Comparison of ENCODE assay signal across 3 cellular contexts in the genomic region with DNA sequence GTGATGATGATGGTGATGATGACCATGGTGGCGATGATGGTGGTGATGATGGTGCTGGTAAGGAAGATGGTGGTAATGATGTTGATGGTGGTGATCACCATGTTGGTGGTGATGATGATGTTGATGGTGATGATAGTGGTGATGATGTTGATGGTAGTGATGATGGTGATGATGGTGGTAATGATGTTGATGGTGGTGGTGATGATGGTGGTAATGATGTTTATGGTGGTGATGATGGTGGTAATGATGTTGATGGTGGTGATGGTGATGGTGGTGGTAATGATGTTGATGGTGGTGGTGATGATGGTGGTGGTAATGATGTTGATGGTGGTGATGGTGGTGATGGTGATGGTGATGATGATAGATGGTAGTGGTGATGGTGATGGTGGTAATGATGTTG.
TF ChIP-seq lines count a peak whose summit lies in the region.

No MANE protein-coding gene starts in this region.

TF ChIP-seq in GM12891, 5 proteins besides CTCF, POLR2A, EP300 and RAD21:
- no peak for TF ChIP-seq TAF1 (IDR thresholded peaks at IDR 0.05; ENCODE audit: low read depth, low read length)
- TF ChIP-seq SPI1 (IDR thresholded peaks at IDR 0.05; ENCODE audit: low read depth, low read length), result no peak
- TF ChIP-seq POLR2AphosphoS5 (IDR thresholded peaks at IDR 0.05; ENCODE audit: low read depth, low read length), result no peak
- no peak for TF ChIP-seq PAX5 (IDR thresholded peaks at IDR 0.05; ENCODE audit: insufficient read depth, low read length, severe bottlenecking)
- TF ChIP-seq POU2F2 (IDR thresholded peaks at IDR 0.05; ENCODE audit: low read depth, low read length), result no peak

TF ChIP-seq in IMR-90, 13 proteins besides CTCF, POLR2A, EP300 and RAD21:
- TF ChIP-seq FOS (IDR thresholded peaks at IDR 0.05; ENCODE audit: low read depth, low read length), result no peak
- TF ChIP-seq CEBPB (IDR thresholded peaks at IDR 0.05; ENCODE audit: low read depth, low read length), result no peak
- TF ChIP-seq NFE2L2 (IDR thresholded peaks at IDR 0.05; ENCODE audit: low read depth, low read length), result no peak
- TF ChIP-seq, protein P1, sequence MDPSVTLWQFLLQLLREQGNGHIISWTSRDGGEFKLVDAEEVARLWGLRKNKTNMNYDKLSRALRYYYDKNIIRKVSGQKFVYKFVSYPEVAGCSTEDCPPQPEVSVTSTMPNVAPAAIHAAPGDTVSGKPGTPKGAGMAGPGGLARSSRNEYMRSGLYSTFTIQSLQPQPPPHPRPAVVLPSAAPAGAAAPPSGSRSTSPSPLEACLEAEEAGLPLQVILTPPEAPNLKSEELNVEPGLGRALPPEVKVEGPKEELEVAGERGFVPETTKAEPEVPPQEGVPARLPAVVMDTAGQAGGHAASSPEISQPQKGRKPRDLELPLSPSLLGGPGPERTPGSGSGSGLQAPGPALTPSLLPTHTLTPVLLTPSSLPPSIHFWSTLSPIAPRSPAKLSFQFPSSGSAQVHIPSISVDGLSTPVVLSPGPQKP (IDR thresholded peaks at IDR 0.05; ENCODE audit: borderline replicate concordance, low read depth, low read length), result no peak
- no peak for TF ChIP-seq BHLHE40 (IDR thresholded peaks at IDR 0.05; ENCODE audit: low read depth, low read length)
- TF ChIP-seq MXI1 (IDR thresholded peaks at IDR 0.05; ENCODE audit: borderline replicate concordance, low read depth, low read length), result no peak
- TF ChIP-seq SMC3 (IDR thresholded peaks at IDR 0.05; ENCODE audit: low read depth, low read length), result no peak

TF ChIP-seq in H1, 55 proteins besides CTCF, POLR2A, EP300 and RAD21:
- TF ChIP-seq FOSL1 (IDR thresholded peaks at IDR 0.05; ENCODE audit: insufficient read depth, low read depth, low read length), result no peak
- no peak for TF ChIP-seq YY1 (IDR thresholded peaks at IDR 0.05; ENCODE audit: low read depth, low read length)
- TF ChIP-seq JUN (IDR thresholded peaks at IDR 0.05; ENCODE audit: low read depth, low read length), result no peak
- no peak for TF ChIP-seq RNF2 (IDR thresholded peaks at IDR 0.05; ENCODE audit: borderline replicate concordance, low read depth, low read length, missing control alignments, poor library complexity, severe bottlenecking)
- TF ChIP-seq CHD1 (IDR thresholded peaks at IDR 0.05; ENCODE audit: low read depth, low read length), result no peak
- TF ChIP-seq SIX5 (IDR thresholded peaks at IDR 0.05; ENCODE audit: low read depth, low read length), result no peak
- no peak for TF ChIP-seq SIN3A (conservative IDR thresholded peaks at IDR 0.05 in 1 of 2, IDR thresholded peaks at IDR 0.05 in 1 of 2; ENCODE audit: low read depth in 1 of 2, low read length in 2 of 2)
- TF ChIP-seq, protein P2, sequence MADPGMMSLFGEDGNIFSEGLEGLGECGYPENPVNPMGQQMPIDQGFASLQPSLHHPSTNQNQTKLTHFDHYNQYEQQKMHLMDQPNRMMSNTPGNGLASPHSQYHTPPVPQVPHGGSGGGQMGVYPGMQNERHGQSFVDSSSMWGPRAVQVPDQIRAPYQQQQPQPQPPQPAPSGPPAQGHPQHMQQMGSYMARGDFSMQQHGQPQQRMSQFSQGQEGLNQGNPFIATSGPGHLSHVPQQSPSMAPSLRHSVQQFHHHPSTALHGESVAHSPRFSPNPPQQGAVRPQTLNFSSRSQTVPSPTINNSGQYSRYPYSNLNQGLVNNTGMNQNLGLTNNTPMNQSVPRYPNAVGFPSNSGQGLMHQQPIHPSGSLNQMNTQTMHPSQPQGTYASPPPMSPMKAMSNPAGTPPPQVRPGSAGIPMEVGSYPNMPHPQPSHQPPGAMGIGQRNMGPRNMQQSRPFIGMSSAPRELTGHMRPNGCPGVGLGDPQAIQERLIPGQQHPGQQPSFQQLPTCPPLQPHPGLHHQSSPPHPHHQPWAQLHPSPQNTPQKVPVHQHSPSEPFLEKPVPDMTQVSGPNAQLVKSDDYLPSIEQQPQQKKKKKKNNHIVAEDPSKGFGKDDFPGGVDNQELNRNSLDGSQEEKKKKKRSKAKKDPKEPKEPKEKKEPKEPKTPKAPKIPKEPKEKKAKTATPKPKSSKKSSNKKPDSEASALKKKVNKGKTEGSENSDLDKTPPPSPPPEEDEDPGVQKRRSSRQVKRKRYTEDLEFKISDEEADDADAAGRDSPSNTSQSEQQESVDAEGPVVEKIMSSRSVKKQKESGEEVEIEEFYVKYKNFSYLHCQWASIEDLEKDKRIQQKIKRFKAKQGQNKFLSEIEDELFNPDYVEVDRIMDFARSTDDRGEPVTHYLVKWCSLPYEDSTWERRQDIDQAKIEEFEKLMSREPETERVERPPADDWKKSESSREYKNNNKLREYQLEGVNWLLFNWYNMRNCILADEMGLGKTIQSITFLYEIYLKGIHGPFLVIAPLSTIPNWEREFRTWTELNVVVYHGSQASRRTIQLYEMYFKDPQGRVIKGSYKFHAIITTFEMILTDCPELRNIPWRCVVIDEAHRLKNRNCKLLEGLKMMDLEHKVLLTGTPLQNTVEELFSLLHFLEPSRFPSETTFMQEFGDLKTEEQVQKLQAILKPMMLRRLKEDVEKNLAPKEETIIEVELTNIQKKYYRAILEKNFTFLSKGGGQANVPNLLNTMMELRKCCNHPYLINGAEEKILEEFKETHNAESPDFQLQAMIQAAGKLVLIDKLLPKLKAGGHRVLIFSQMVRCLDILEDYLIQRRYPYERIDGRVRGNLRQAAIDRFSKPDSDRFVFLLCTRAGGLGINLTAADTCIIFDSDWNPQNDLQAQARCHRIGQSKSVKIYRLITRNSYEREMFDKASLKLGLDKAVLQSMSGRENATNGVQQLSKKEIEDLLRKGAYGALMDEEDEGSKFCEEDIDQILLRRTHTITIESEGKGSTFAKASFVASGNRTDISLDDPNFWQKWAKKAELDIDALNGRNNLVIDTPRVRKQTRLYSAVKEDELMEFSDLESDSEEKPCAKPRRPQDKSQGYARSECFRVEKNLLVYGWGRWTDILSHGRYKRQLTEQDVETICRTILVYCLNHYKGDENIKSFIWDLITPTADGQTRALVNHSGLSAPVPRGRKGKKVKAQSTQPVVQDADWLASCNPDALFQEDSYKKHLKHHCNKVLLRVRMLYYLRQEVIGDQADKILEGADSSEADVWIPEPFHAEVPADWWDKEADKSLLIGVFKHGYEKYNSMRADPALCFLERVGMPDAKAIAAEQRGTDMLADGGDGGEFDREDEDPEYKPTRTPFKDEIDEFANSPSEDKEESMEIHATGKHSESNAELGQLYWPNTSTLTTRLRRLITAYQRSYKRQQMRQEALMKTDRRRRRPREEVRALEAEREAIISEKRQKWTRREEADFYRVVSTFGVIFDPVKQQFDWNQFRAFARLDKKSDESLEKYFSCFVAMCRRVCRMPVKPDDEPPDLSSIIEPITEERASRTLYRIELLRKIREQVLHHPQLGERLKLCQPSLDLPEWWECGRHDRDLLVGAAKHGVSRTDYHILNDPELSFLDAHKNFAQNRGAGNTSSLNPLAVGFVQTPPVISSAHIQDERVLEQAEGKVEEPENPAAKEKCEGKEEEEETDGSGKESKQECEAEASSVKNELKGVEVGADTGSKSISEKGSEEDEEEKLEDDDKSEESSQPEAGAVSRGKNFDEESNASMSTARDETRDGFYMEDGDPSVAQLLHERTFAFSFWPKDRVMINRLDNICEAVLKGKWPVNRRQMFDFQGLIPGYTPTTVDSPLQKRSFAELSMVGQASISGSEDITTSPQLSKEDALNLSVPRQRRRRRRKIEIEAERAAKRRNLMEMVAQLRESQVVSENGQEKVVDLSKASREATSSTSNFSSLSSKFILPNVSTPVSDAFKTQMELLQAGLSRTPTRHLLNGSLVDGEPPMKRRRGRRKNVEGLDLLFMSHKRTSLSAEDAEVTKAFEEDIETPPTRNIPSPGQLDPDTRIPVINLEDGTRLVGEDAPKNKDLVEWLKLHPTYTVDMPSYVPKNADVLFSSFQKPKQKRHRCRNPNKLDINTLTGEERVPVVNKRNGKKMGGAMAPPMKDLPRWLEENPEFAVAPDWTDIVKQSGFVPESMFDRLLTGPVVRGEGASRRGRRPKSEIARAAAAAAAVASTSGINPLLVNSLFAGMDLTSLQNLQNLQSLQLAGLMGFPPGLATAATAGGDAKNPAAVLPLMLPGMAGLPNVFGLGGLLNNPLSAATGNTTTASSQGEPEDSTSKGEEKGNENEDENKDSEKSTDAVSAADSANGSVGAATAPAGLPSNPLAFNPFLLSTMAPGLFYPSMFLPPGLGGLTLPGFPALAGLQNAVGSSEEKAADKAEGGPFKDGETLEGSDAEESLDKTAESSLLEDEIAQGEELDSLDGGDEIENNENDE (IDR thresholded peaks at IDR 0.05; ENCODE audit: insufficient replicate concordance, low read length), result no peak
- TF ChIP-seq TAF1 (IDR thresholded peaks at IDR 0.05; ENCODE audit: low read depth, low read length), result no peak
- no peak for TF ChIP-seq ASH2L (IDR thresholded peaks at IDR 0.05; ENCODE audit: low read length)
- TF ChIP-seq TAF7 (optimal IDR thresholded peaks at IDR 0.05; ENCODE audit: borderline replicate concordance, low read depth, low read length), result no peak
- TF ChIP-seq, protein P3, sequence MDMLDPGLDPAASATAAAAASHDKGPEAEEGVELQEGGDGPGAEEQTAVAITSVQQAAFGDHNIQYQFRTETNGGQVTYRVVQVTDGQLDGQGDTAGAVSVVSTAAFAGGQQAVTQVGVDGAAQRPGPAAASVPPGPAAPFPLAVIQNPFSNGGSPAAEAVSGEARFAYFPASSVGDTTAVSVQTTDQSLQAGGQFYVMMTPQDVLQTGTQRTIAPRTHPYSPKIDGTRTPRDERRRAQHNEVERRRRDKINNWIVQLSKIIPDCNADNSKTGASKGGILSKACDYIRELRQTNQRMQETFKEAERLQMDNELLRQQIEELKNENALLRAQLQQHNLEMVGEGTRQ (IDR thresholded peaks at IDR 0.05; ENCODE audit: low read length), result no peak
- no peak for TF ChIP-seq KDM1A (IDR thresholded peaks at IDR 0.05; ENCODE audit: borderline replicate concordance, low read length)
- no peak for TF ChIP-seq POLR2AphosphoS5 (IDR thresholded peaks at IDR 0.05; ENCODE audit: low read depth, low read length)
- TF ChIP-seq ZNF274 (IDR thresholded peaks at IDR 0.05; ENCODE audit: borderline replicate concordance, extremely low read depth, low read length), result no peak
